Comparison of ENCODE assay signal across 21 cellular contexts in genomic region chr11:130576146-130576545, GRCh38.
"Had no signal": no experiment of that assay in that cellular context is flagged by ENCODE, and none has a peak within 500 bp of the region (broad histone marks: within the 10 kb centered on the region; RNA-seq: fewer than 3 reads in every experiment).

No MANE protein-coding gene starts in this region.

- DNase-seq: dermis blood vessel endothelial cell; dorsolateral prefrontal cortex; effector CD4-positive, alpha-beta T cell; effector memory CD4-positive, alpha-beta T cell; foreskin fibroblast; foreskin melanocyte; gastrocnemius medialis; glutamatergic neuron; head of caudate nucleus; heart right ventricle; hippocampal formation; left cardiac atrium; left lung; left ventricle myocardium superior; lower lobe of right lung; mammary epithelial cell; mesendoderm; midbrain; naive thymus-derived CD4-positive, alpha-beta T cell had no signal

- H3K4me1 ChIP-seq: left lung, lower lobe of right lung had no signal

- H3K27ac ChIP-seq: coronary artery, dorsolateral prefrontal cortex, esophagus muscularis mucosa, gastrocnemius medialis, heart right ventricle, left lung, lower lobe of right lung had no signal

- H3K9me3 ChIP-seq: esophagus muscularis mucosa, gastrocnemius medialis, heart right ventricle, left lung, lower lobe of right lung had no signal

- ATAC-seq: gastrocnemius medialis; heart right ventricle; left cardiac atrium; left lung; left ventricle myocardium superior; lower lobe of right lung; naive thymus-derived CD4-positive, alpha-beta T cell had no signal

- H3K4me3 ChIP-seq: coronary artery, dorsolateral prefrontal cortex, esophagus muscularis mucosa, gastrocnemius medialis, heart right ventricle, left lung, lower lobe of right lung had no signal

- H3K27me3 ChIP-seq: esophagus muscularis mucosa, gastrocnemius medialis, heart right ventricle, left lung had no signal

- H3K36me3 ChIP-seq: esophagus muscularis mucosa, gastrocnemius medialis, heart right ventricle, left lung, lower lobe of right lung had no signal
